12 cellular contexts compared by ENCODE assay signal in the genomic region with DNA sequence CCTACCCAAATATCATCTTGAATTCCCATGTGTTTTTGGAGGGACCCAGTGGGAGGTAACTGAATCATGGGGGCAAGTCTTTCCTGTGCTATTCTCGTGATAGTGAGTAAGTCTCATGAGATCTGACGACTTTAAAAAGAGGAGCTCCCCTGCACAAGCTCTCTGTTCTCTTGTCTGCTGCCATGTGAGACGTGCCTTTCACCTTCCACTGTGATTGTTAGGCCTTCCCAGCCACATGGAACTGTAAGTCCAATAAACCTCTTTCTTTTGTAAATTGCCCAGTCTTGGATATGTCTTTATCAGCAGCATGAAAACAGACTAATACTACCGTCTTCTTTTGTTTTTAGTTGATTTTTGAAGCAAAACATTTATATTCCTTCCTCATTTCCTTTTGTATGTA. TPM values are rescaled to one million over a fixed set of nuclear protein-coding genes. Genes with fewer than 3 reads are reported as not detected.
"Had no signal": no experiment of that assay in that cellular context is flagged by ENCODE, and none has a peak within 500 bp of the region (broad histone marks: within the 10 kb centered on the region; RNA-seq: fewer than 3 reads in every experiment).

No MANE protein-coding gene starts in this region.

RNA-seq across cellular contexts. Expression of a gene that starts 52.8 kb away (rescaled TPM):
- total RNA-seq: OCI-LY7, PC-3, PC-9, Peyer's patch, Right ventricle myocardium inferior, Right ventricle myocardium superior, RPMI7951, SJCRH30, SJSA1, SK-MEL-5, T-cell had no signal
- polyA plus RNA-seq: SK-N-SH had no signal
